In the genomic region with DNA sequence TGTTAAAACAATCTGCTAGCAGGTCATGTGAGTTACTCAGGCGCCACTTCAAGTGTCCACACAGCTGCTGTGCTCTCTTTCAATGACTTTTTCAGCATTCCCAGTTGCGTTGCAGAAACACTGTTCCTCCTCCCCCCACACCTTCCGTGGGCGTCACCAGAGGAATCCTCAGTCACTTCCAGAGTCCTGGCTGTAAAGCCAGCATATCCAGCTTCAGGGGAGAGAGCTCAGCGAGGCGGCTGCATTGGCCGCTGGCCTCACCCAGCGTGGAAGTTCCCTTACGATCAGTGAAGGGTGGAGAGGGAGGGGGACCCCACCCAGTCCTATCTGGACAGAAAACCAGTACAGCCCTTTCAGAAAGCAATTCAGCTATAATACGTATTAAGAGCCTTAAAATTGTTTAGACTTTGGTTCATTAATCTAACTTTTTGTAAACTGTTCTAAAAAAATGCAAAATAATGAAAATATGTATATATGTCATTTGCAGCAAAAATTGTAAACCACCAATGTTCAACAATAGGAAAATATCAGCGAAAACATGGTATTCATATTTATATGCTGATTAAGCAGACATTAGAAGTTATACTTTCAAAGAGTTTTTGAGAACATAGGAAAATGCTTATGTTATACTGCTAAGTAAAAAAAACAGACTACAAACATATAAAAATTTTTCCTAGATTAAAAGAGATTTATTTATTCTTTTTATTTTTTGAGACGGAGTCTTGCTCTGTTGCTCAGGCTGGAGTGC, we compare ENCODE assay signal across 12 cellular contexts. TPM values are rescaled to one million over a fixed set of nuclear protein-coding genes. Genes with fewer than 3 reads are reported as not detected.
DNase-seq lines count a peak whose midpoint lies in the region; ATAC-seq and TF ChIP-seq lines count a peak whose summit lies in the region.
"Had no signal": no experiment of that assay in that cellular context is flagged by ENCODE, and none has a peak within 500 bp of the region (broad histone marks: within the 10 kb centered on the region; RNA-seq: fewer than 3 reads in every experiment).

No MANE protein-coding gene starts in this region.

- WGBS in mammary epithelial cell (ENCODE audit: low coverage, missing lambda C conversion rate) = 19% methylated on average over 12 of the region's 12 CpGs

- no peaks in the 10 kb centered on the region for H3K9me3 ChIP-seq in mammary epithelial cell (replicated peaks; ENCODE audit: insufficient read depth, low read length)
- no peaks in the 10 kb centered on the region for H3K9me3 ChIP-seq in muscle layer of duodenum (ENCODE audit: control insufficient read depth in 1 of 2, low read length in 2 of 2)

- H3K4me3 ChIP-seq in mammary epithelial cell (replicated peaks in 1 of 3; ENCODE audit: insufficient read depth in 1 of 3, low read depth in 2 of 3, low read length in 3 of 3) = no peak overlapping the region
- no peak overlapping the region for H3K4me3 ChIP-seq in muscle layer of duodenum (ENCODE audit: low read depth in 1 of 2, low read length in 2 of 2)

- peak overlapping the region; percentile 78 for H2AFZ ChIP-seq in mammary epithelial cell (ENCODE audit: low read depth, low read length)

- peaks cover 14% of the 10 kb centered on the region for H3K79me2 ChIP-seq in mammary epithelial cell (ENCODE audit: insufficient read depth, low read length)

- intact Hi-C loops in mammary epithelial cell (cut with micrococcal nuclease) = no loop called here

- H3K27ac ChIP-seq in mammary epithelial cell (ENCODE audit: insufficient read depth, low read depth, low read length) (no peak overlapping the region), muscle layer of duodenum (ENCODE audit: low read length) (peak overlapping the region; percentile 2)

- H4K20me1 ChIP-seq in mammary epithelial cell (ENCODE audit: insufficient read depth, low read length) = no peaks in the 10 kb centered on the region

- H3K27me3 ChIP-seq in mammary epithelial cell (ENCODE audit: insufficient read depth, low read length) (no peaks in the 10 kb centered on the region), muscle layer of duodenum (ENCODE audit: low read depth, low read length) (no peaks in the 10 kb centered on the region)

- H3K4me1 ChIP-seq in mammary epithelial cell (ENCODE audit: insufficient read depth, low read length) (peaks cover 44% of the 10 kb centered on the region), muscle layer of duodenum (ENCODE audit: control insufficient read depth in 1 of 2, insufficient read depth in 2 of 2, low read length in 2 of 2) (peaks cover 5 to 14% of the 10 kb centered on the region in 2 donors)

- dilution Hi-C loops in mammary epithelial cell (cut with HindIII; ENCODE audit: low sequenced_read_pairs) = no loop called here

- no TSS peak for BruUV-seq in mammary epithelial cell (replicated peaks; lab: Mats Ljungman, UMichigan)

- ATAC-seq in left lobe of liver (no peak), HG03097 (IDR thresholded peaks at IDR 0.05; ENCODE audit: low FRiP score, unreplicated experiment) (no peak)

- peak; percentile 99 for DNase-seq in DMS53 (lab: John Stamatoyannopoulos, UW)
- DNase-seq in NCI-H2107 (lab: John Stamatoyannopoulos, UW) = peak; percentile 28
- DNase-seq in mammary epithelial cell = peak; percentile 24
- no peak for DNase-seq in NCI-H1694 (lab: John Stamatoyannopoulos, UW)
- DNase-seq in left lobe of liver (ENCODE audit: low spot score) = no peak
- DNase-seq in NCI-H526 (lab: John Stamatoyannopoulos, UW) = no peak
- DNase-seq: activated T-cell treated with anti-CD3 and anti-CD28 coated beads, Interleukin-2, amount 50 U/mL, for 1 hour; effector memory CD4-positive, alpha-beta T cell; SHP77 treated with DMSO at 0.1 percent for 48 hours had no signal

- CTCF ChIA-PET in mammary epithelial cell (lab: Charles Lee; ENCODE audit: low non-redundant PET) = no interaction called here

- TF ChIP-seq CTCF in mammary epithelial cell (conservative IDR thresholded peaks at IDR 0.05 in 1 of 2, IDR thresholded peaks at IDR 0.05 in 1 of 2; ENCODE audit: extremely low read depth in 1 of 2, insufficient read depth in 1 of 2, low read depth in 1 of 2, low read length in 2 of 2) = no peak

- H3K36me3 ChIP-seq in mammary epithelial cell (ENCODE audit: insufficient read depth, low read length) (no peaks in the 10 kb centered on the region), muscle layer of duodenum (ENCODE audit: control insufficient read depth in 1 of 2, insufficient read depth in 2 of 2, low read length in 2 of 2) (no peaks in the 10 kb centered on the region)

- H3K4me2 ChIP-seq in mammary epithelial cell (ENCODE audit: insufficient read depth, low read depth, low read length) = no peak overlapping the region

- no peak overlapping the region for H3K9ac ChIP-seq in mammary epithelial cell (ENCODE audit: insufficient read depth, low read length)

- in situ Hi-C loops in mammary epithelial cell (cut with MboI; ENCODE audit: low sequenced_read_pairs in 2 of 2) = no loop called here

RNA-seq across cellular contexts. Expression of gene ANO9, which starts 2.8 kb away (rescaled TPM):
- total RNA-seq in mammary epithelial cell (10 to 100 TPM; 11.3 to 31.2 TPM), left lobe of liver (0.83 TPM)
- 16.6 TPM for polyA plus RNA-seq in mammary epithelial cell
- polyA minus RNA-seq in mammary epithelial cell = 12.6 TPM
- total RNA-seq: HT1080 had no signal

RNA-seq across cellular contexts. Expression of gene PTDSS2, which starts 5.5 kb away (rescaled TPM):
- total RNA-seq in mammary epithelial cell (10 to 100 TPM; 30.8 to 34.5 TPM), left lobe of liver (10.2 TPM)
- 32.6 TPM for polyA plus RNA-seq in mammary epithelial cell
- polyA minus RNA-seq in mammary epithelial cell = 41.4 TPM

RNA-seq across cellular contexts. Expression of gene SIGIRR, which starts 29.8 kb away (rescaled TPM):
- total RNA-seq in mammary epithelial cell (1 to 10 TPM; 1.8 to 5.4 TPM), left lobe of liver (96.2 TPM)
- polyA plus RNA-seq in mammary epithelial cell = 1.6 TPM
- polyA minus RNA-seq in mammary epithelial cell = not detected

RNA-seq across cellular contexts. Expression of gene PKP3, which starts 50.6 kb away (rescaled TPM):
- total RNA-seq in mammary epithelial cell = 100 to 1,000 TPM; 248 to 274 TPM
- 149 TPM for polyA plus RNA-seq in mammary epithelial cell
- 62.8 TPM for polyA minus RNA-seq in mammary epithelial cell
- total RNA-seq in left lobe of liver = 1.2 TPM

Comparison
In these comparisons a context has a peak if more than half of its experiments do, and no peak if none do; other contexts are left out.
1. DNase-seq: peak in DMS53 (single experiment), NCI-H2107 (single experiment) and mammary epithelial cell (single experiment); none in NCI-H1694 (single experiment), left lobe of liver (single experiment) and NCI-H526 (0 of 2).
2. RNA of gene SIGIRR, which starts 29.8 kb away (total RNA-seq): 96.2 TPM in left lobe of liver (single experiment); 1.8 to 5.4 TPM in mammary epithelial cell; every median in the first group is over 10 times any median in the second.